30 cellular contexts compared by ENCODE assay signal in the genomic region with DNA sequence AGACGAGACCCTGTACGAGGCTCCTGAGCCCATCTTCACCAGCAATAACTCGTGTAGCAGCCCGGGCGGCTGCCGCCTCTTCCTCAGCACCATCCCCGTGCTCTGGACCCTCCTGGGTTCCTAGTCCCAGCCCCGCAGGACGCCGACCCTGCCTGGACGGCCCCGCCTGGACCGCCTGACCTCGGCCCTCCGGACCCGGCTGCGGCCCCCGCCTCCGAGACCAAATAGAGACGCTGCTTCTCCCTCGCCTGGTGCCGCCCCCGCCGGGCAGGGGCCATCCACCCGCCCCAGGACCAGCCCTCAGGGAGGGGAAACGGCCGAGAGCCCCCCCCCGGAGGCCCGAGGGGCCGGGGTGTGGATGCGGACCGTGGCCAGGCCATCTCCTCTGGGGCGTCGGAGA. TPM values are rescaled to one million over a fixed set of nuclear protein-coding genes. Genes with fewer than 3 reads are reported as not detected.
"Had no signal": no experiment of that assay in that cellular context is flagged by ENCODE, and none has a peak within 500 bp of the region (broad histone marks: within the 10 kb centered on the region; RNA-seq: fewer than 3 reads in every experiment).

No MANE protein-coding gene starts in this region.

- H2AFZ ChIP-seq: parathyroid adenoma had no signal

- H3K79me2 ChIP-seq: parathyroid adenoma had no signal

- H3K9me3 ChIP-seq: ovary, psoas muscle, spleen, suprapubic skin, thoracic aorta, thyroid gland, tibial nerve, upper lobe of left lung, vagina had no signal

- H3K27ac ChIP-seq: ovary, parathyroid adenoma, psoas muscle, skin epidermis, spleen, suprapubic skin, thoracic aorta, thyroid gland, tibial nerve, upper lobe of left lung, vagina had no signal

- H3K4me1 ChIP-seq: psoas muscle had no signal

- H3K4me2 ChIP-seq: smooth muscle cell had no signal

- H3K4me3 ChIP-seq: ovary, psoas muscle, skin epidermis, smooth muscle cell, spleen, suprapubic skin, thoracic aorta, thyroid gland, tibial nerve, upper lobe of left lung, vagina had no signal

- DNase-seq: naive B cell; naive thymus-derived CD8-positive, alpha-beta T cell; nephron progenitor cell; occipital lobe; ovary; posterior cingulate gyrus; psoas muscle; spleen; stimulated activated CD4-positive, alpha-beta T cell treated with anti-CD3 and anti-CD28 coated beads, Interleukin-12 subunit alpha, Interleukin-12 subunit beta, amount 100 ng/mL, for 4 hours; stimulated activated CD4-positive, alpha-beta T cell treated with anti-CD3 and anti-CD28 coated beads, Interleukin-1b, Interleukin-23, amount 100 ng/mL, for 48 hours; stimulated activated CD4-positive, alpha-beta T cell treated with anti-CD3 and anti-CD28 coated beads, Interleukin-4, amount 100 ng/mL, for 1 hour; stimulated activated CD4-positive, alpha-beta T cell treated with anti-CD3 and anti-CD28 coated beads, Interleukin-4, amount 100 ng/mL, for 4 hours; stimulated activated CD8-positive, alpha-beta memory T cell treated with anti-CD3 and anti-CD28 coated beads, Interleukin-4, amount 100 ng/mL, for 48 hours; stimulated activated naive CD4-positive, alpha-beta T cell; substantia nigra; thyroid gland; trophoblast cell had no signal

- FAIRE-seq: urothelium cell line had no signal

- ATAC-seq: naive thymus-derived CD8-positive, alpha-beta T cell; natural killer cell treated with Interleukin-12 subunit alpha and Interleukin-12 subunit beta and Interleukin-15 and Interleukin-18, amount 100 ng/mL, for 72 hours; psoas muscle; right cardiac atrium; sciatic nerve had no signal

- H3K36me3 ChIP-seq: ovary, spleen, suprapubic skin, thoracic aorta, thyroid gland, tibial nerve, upper lobe of left lung, vagina had no signal

- H3K9ac ChIP-seq: parathyroid adenoma had no signal

RNA-seq across cellular contexts. Expression of a gene that starts 14.1 kb away (rescaled TPM):
- total RNA-seq: naive thymus-derived CD8-positive, alpha-beta T cell; natural killer cell treated with Interleukin-12 subunit alpha and Interleukin-12 subunit beta and Interleukin-15 and Interleukin-18, amount 100 ng/mL, for 72 hours; osteoblast; ovary; psoas muscle; right cardiac atrium; sciatic nerve; spleen; suprapubic skin; thoracic aorta; thyroid gland; tibial nerve; upper lobe of left lung; vagina had no signal
- polyA plus RNA-seq: naive thymus-derived CD8-positive, alpha-beta T cell; psoas muscle; right cardiac atrium; spleen had no signal
